11 cellular contexts compared by ENCODE assay signal in genomic region chr14:64500088-64500487, GRCh38. TPM values are rescaled to one million over a fixed set of nuclear protein-coding genes. Genes with fewer than 3 reads are reported as not detected.
DNase-seq lines count a peak whose midpoint lies in the region; ATAC-seq and TF ChIP-seq lines count a peak whose summit lies in the region.
"Had no signal": no experiment of that assay in that cellular context is flagged by ENCODE, and none has a peak within 500 bp of the region (broad histone marks: within the 10 kb centered on the region; RNA-seq: fewer than 3 reads in every experiment).

No MANE protein-coding gene starts in this region.

- in situ Hi-C loops in GM23248 (cut with MboI): no loop called here

- POLR2A ChIA-PET in CD4-positive, alpha-beta T cell (lab: Charles Lee): interaction anchor here (6.5 kb wide), 1 partner anchor 13 kb away, joined by 112 read pairs; no protein-coding TSS in a partner anchor

- no peak for DNase-seq in CD4-positive, alpha-beta T cell
- peak; percentile 32 for DNase-seq in GM23248
- DNase-seq in activated T-helper 2 cell treated with anti-CD3 and anti-CD28 coated beads, Interferon-gamma antibody, Interleukin-2, Interleukin-4, amounts not matched to agents 10 μg/mL and 5 μg/mL and 100 μg/mL, durations not matched to agents 14 hours and 24 hours and 36 hours (ENCODE audit: low spot score): no peak
- no peak for DNase-seq in naive B cell
- DNase-seq in T1000 (lab: John Stamatoyannopoulos, UW): no peak
- no peak for DNase-seq in activated CD4-positive, CD25-positive, alpha-beta regulatory T cell (lab: John Stamatoyannopoulos, UW)
- no peak for DNase-seq in RKO (ENCODE audit: low spot score)
- DNase-seq in foreskin melanocyte: no peak
- DNase-seq: NCI-H1092, NCI-H510A had no signal

- peaks cover 73% of the 10 kb centered on the region for H3K36me3 Mint-ChIP-seq in CD4-positive, alpha-beta T cell (ENCODE audit: low read depth)
- H3K36me3 Mint-ChIP-seq in activated T-helper 2 cell treated with anti-CD3 and anti-CD28 coated beads, Interferon-gamma antibody, Interleukin-2, Interleukin-4, amounts not matched to agents 10 μg/mL and 5 μg/mL and 100 μg/mL, durations not matched to agents 14 hours and 24 hours and 36 hours (ENCODE audit: low read depth): peaks cover 52% of the 10 kb centered on the region
- no peaks in the 10 kb centered on the region for H3K36me3 Mint-ChIP-seq in naive B cell

- peaks cover 26% of the 10 kb centered on the region for H3F3A ChIP-seq in GM23248 (ENCODE audit: insufficient read depth)

- H4K20me1 ChIP-seq in GM23248 (ENCODE audit: insufficient read depth): no peaks in the 10 kb centered on the region

- H3K27me3 Mint-ChIP-seq in CD4-positive, alpha-beta T cell: peaks cover 4% of the 10 kb centered on the region
- H3K27me3 Mint-ChIP-seq in activated T-helper 2 cell treated with anti-CD3 and anti-CD28 coated beads, Interferon-gamma antibody, Interleukin-2, Interleukin-4, amounts not matched to agents 10 μg/mL and 5 μg/mL and 100 μg/mL, durations not matched to agents 14 hours and 24 hours and 36 hours (ENCODE audit: low read depth): no peaks in the 10 kb centered on the region
- peaks cover 0 to 6% (median 0%) of the 10 kb centered on the region in 3 donors for H3K27me3 Mint-ChIP-seq in naive B cell

- intact Hi-C loops in CD4-positive, alpha-beta T cell (cut with DNase I, micrococcal nuclease): loop anchor here (5.0 to 10.0 kb wide), 5 partner anchors 113 to 855 kb away; partner anchors contain the start of genes MAX (in 2 of the 2), MTHFD1 (in 2 of the 2), WDR89 (in 2 of the 2) and CHURC1 (in 1 of the 2)
- intact Hi-C loops in activated T-helper 2 cell treated with anti-CD3 and anti-CD28 coated beads, Interferon-gamma antibody, Interleukin-2, Interleukin-4, amounts not matched to agents 10 μg/mL and 5 μg/mL and 100 μg/mL, durations not matched to agents 14 hours and 24 hours and 36 hours (cut with micrococcal nuclease): loop anchor here (5.0 to 10.0 kb wide), 4 partner anchors 135 to 1025 kb away; partner anchors contain the start of genes SYNE2 and WDR89

- TF ChIP-seq CTCF in CD4-positive, alpha-beta T cell (IDR thresholded peaks at IDR 0.05): no peak

- no peak overlapping the region for H3K9ac ChIP-seq in GM23248

- H3K9me3 ChIP-seq in CD4-positive, alpha-beta T cell (ENCODE audit: control insufficient read depth, low read length): no peaks in the 10 kb centered on the region
- H3K9me3 ChIP-seq in GM23248 (ENCODE audit: low read depth): no peaks in the 10 kb centered on the region

- 96 to 100% methylated on average over 1 of the region's 1 CpG for WGBS in GM23248 (ENCODE audit: low coverage in 1 of 2, low lambda C conversion rate in 2 of 2, missing lambda C conversion rate in 2 of 2), 2 experiments

- H3K4me2 ChIP-seq in GM23248 (ENCODE audit: unreplicated experiment): no peak overlapping the region

- H3K27me3 ChIP-seq in CD4-positive, alpha-beta T cell (ENCODE audit: control insufficient read depth, insufficient read depth, low read length): no peaks in the 10 kb centered on the region
- no peaks in the 10 kb centered on the region for H3K27me3 ChIP-seq in GM23248 (replicated peaks; ENCODE audit: insufficient read depth)

- H3K9me3 Mint-ChIP-seq in CD4-positive, alpha-beta T cell: no peaks in the 10 kb centered on the region
- no peaks in the 10 kb centered on the region for H3K9me3 Mint-ChIP-seq in activated T-helper 2 cell treated with anti-CD3 and anti-CD28 coated beads, Interferon-gamma antibody, Interleukin-2, Interleukin-4, amounts not matched to agents 10 μg/mL and 5 μg/mL and 100 μg/mL, durations not matched to agents 14 hours and 24 hours and 36 hours
- no peaks in the 10 kb centered on the region for H3K9me3 Mint-ChIP-seq in naive B cell

- H2AFZ ChIP-seq in GM23248: no peak overlapping the region

- peaks cover 74% of the 10 kb centered on the region for H3K79me2 ChIP-seq in GM23248 (ENCODE audit: insufficient read depth)

- peaks cover 66% of the 10 kb centered on the region for H3K4me1 Mint-ChIP-seq in CD4-positive, alpha-beta T cell (ENCODE audit: low read depth)
- peaks cover 43% of the 10 kb centered on the region for H3K4me1 Mint-ChIP-seq in activated T-helper 2 cell treated with anti-CD3 and anti-CD28 coated beads, Interferon-gamma antibody, Interleukin-2, Interleukin-4, amounts not matched to agents 10 μg/mL and 5 μg/mL and 100 μg/mL, durations not matched to agents 14 hours and 24 hours and 36 hours (ENCODE audit: low read depth)
- peaks cover 30 to 51% (median 39%) of the 10 kb centered on the region in 3 donors for H3K4me1 Mint-ChIP-seq in naive B cell

- 0 out of 2 replicates have a peak, but pooled peaks cover 10% of the 10 kb centered on the region for H3K36me3 ChIP-seq in GM23248 (ENCODE audit: low read depth)

- peak overlapping the region; percentile 45 for H3K27ac ChIP-seq in CD4-positive, alpha-beta T cell (ENCODE audit: low read depth, low read length)
- H3K27ac ChIP-seq in GM23248: no peak overlapping the region
- H3K27ac ChIP-seq: epithelial cell of prostate had no signal

- H3K4me1 ChIP-seq in GM23248 (ENCODE audit: insufficient read depth): peaks cover 32% of the 10 kb centered on the region

- ATAC-seq in CD4-positive, alpha-beta T cell (ENCODE audit: poor library complexity): no peak
- no peak for ATAC-seq in naive B cell (ENCODE audit: low read depth in 2 of 2)

- H3K4me3 ChIP-seq in GM23248: no peak overlapping the region

- no peaks in the 10 kb centered on the region for H3K9me2 ChIP-seq in GM23248 (ENCODE audit: insufficient read depth)

- peak overlapping the region; percentile 100 for H3K4me3 Mint-ChIP-seq in CD4-positive, alpha-beta T cell
- peak overlapping the region; percentile 56 for H3K4me3 Mint-ChIP-seq in activated T-helper 2 cell treated with anti-CD3 and anti-CD28 coated beads, Interferon-gamma antibody, Interleukin-2, Interleukin-4, amounts not matched to agents 10 μg/mL and 5 μg/mL and 100 μg/mL, durations not matched to agents 14 hours and 24 hours and 36 hours (ENCODE audit: low read depth)
- peak overlapping the region in 3 of 8 donors; percentile 20 to 54 (median 36) for H3K4me3 Mint-ChIP-seq in naive B cell

- CTCF ChIA-PET in CD4-positive, alpha-beta T cell (lab: Charles Lee): no interaction called here

- H3K27ac Mint-ChIP-seq in CD4-positive, alpha-beta T cell: peak overlapping the region; percentile 100
- H3K27ac Mint-ChIP-seq in activated T-helper 2 cell treated with anti-CD3 and anti-CD28 coated beads, Interferon-gamma antibody, Interleukin-2, Interleukin-4, amounts not matched to agents 10 μg/mL and 5 μg/mL and 100 μg/mL, durations not matched to agents 14 hours and 24 hours and 36 hours: peak overlapping the region; percentile 47
- H3K27ac Mint-ChIP-seq in naive B cell: peak overlapping the region in 5 of 6 donors; percentile 17 to 99 (median 24)

RNA-seq across cellular contexts. Expression of gene ZBTB25, which starts 3.5 kb away (rescaled TPM):
- total RNA-seq in CD4-positive, alpha-beta T cell: 10 to 100 TPM; 56.8 to 58.1 TPM
- 3.6 and 7.0 TPM in 2 replicates for total RNA-seq in GM23248 (2014; rRNA removed; shearing (Covaris generic))
- polyA plus RNA-seq in GM23248 (2016; fragmentation: Nextera tagmentation; extraction: Ambion mirVana): 8.0 and 12.5 TPM in 2 replicates
- 24.7 and 24.9 TPM in 2 replicates for total RNA-seq in activated T-helper 2 cell treated with anti-CD3 and anti-CD28 coated beads, Interferon-gamma antibody, Interleukin-2, Interleukin-4, amounts not matched to agents 10 μg/mL and 5 μg/mL and 100 μg/mL, durations not matched to agents 14 hours and 24 hours and 36 hours
- 10 to 100 TPM; 16.7 to 26.4 (median 22.3) TPM for polyA plus RNA-seq in naive B cell (ENCODE audit: low read depth in 6 of 6)

RNA-seq across cellular contexts. Expression of gene ZBTB1, which starts 4.5 kb away (rescaled TPM):
- 100 to 1,000 TPM; 146 to 147 TPM for total RNA-seq in CD4-positive, alpha-beta T cell
- 46.9 and 60.0 TPM in 2 replicates for total RNA-seq in GM23248 (2014; rRNA removed; shearing (Covaris generic))
- 37.5 and 39.1 TPM in 2 replicates for polyA plus RNA-seq in GM23248 (2016; fragmentation: Nextera tagmentation; extraction: Ambion mirVana)
- 51.1 and 52.8 TPM in 2 replicates for total RNA-seq in activated T-helper 2 cell treated with anti-CD3 and anti-CD28 coated beads, Interferon-gamma antibody, Interleukin-2, Interleukin-4, amounts not matched to agents 10 μg/mL and 5 μg/mL and 100 μg/mL, durations not matched to agents 14 hours and 24 hours and 36 hours
- polyA plus RNA-seq in naive B cell (ENCODE audit: low read depth in 6 of 6): 100 to 1,000 TPM in 1 of 6 donors, 10 to 100 TPM in 5; 54.4 to 103 (median 76.5) TPM

RNA-seq across cellular contexts. Expression of gene AKAP5, which starts 34.8 kb away (rescaled TPM):
- under 1 TPM; 0.49 to 0.50 TPM for total RNA-seq in CD4-positive, alpha-beta T cell
- total RNA-seq in GM23248 (2014; rRNA removed; shearing (Covaris generic)): 0.22 and 0.89 TPM in 2 replicates
- polyA plus RNA-seq in GM23248 (2016; fragmentation: Nextera tagmentation; extraction: Ambion mirVana) (0.08 and 0.19 TPM in 2 replicates), naive B cell (ENCODE audit: low read depth in 6 of 6) (under 1 TPM in 5 of 6 donors, not detected in 1; 0.13 to 0.53 (median 0.31) TPM)
- 2.3 and 2.5 TPM in 2 replicates for total RNA-seq in activated T-helper 2 cell treated with anti-CD3 and anti-CD28 coated beads, Interferon-gamma antibody, Interleukin-2, Interleukin-4, amounts not matched to agents 10 μg/mL and 5 μg/mL and 100 μg/mL, durations not matched to agents 14 hours and 24 hours and 36 hours

RNA-seq across cellular contexts. Expression of gene HSPA2, which starts 40.5 kb away (rescaled TPM):
- 1 to 10 TPM; 1.5 to 1.9 TPM for total RNA-seq in CD4-positive, alpha-beta T cell
- total RNA-seq in GM23248 (2014; rRNA removed; shearing (Covaris generic)): 28.1 and 28.9 TPM in 2 replicates
- polyA plus RNA-seq in GM23248 (2016; fragmentation: Nextera tagmentation; extraction: Ambion mirVana): 29.3 and 31.4 TPM in 2 replicates
- 6.6 and 7.1 TPM in 2 replicates for total RNA-seq in activated T-helper 2 cell treated with anti-CD3 and anti-CD28 coated beads, Interferon-gamma antibody, Interleukin-2, Interleukin-4, amounts not matched to agents 10 μg/mL and 5 μg/mL and 100 μg/mL, durations not matched to agents 14 hours and 24 hours and 36 hours
- 1 to 10 TPM in 1 of 6 donors, under 1 TPM in 4, not detected in 1; 0.30 to 1.3 (median 0.36) TPM for polyA plus RNA-seq in naive B cell (ENCODE audit: low read depth in 6 of 6)

RNA-seq across cellular contexts. Expression of gene PPP1R36, which starts 49.7 kb away (rescaled TPM):
- not detected for total RNA-seq in CD4-positive, alpha-beta T cell
- 1.6 TPM in 1 of 2 replicates, not detected in the other for total RNA-seq in GM23248 (2014; rRNA removed; shearing (Covaris generic))
- 1.8 and 2.0 TPM in 2 replicates for polyA plus RNA-seq in GM23248 (2016; fragmentation: Nextera tagmentation; extraction: Ambion mirVana)
- not detected in 2 replicates for total RNA-seq in activated T-helper 2 cell treated with anti-CD3 and anti-CD28 coated beads, Interferon-gamma antibody, Interleukin-2, Interleukin-4, amounts not matched to agents 10 μg/mL and 5 μg/mL and 100 μg/mL, durations not matched to agents 14 hours and 24 hours and 36 hours
- polyA plus RNA-seq in naive B cell (ENCODE audit: low read depth in 6 of 6): under 1 TPM in 3 of 6 donors, not detected in 3; 0.22 to 0.40 (median 0.38) TPM

Comparison
In these comparisons a context has a peak if more than half of its experiments do, and no peak if none do; other contexts are left out.
1. H3K27ac Mint-ChIP-seq: peak in every context shown above with its lines; median percentile 100 in CD4-positive, alpha-beta T cell; 47 in activated T-helper 2 cell treated with anti-CD3 and anti-CD28 coated beads, Interferon-gamma antibody, Interleukin-2, Interleukin-4, amounts not matched to agents 10 μg/mL and 5 μg/mL and 100 μg/mL, durations not matched to agents 14 hours and 24 hours and 36 hours; 24 in naive B cell.